ENCODE assay signal across 1 cellular context in the genomic region with DNA sequence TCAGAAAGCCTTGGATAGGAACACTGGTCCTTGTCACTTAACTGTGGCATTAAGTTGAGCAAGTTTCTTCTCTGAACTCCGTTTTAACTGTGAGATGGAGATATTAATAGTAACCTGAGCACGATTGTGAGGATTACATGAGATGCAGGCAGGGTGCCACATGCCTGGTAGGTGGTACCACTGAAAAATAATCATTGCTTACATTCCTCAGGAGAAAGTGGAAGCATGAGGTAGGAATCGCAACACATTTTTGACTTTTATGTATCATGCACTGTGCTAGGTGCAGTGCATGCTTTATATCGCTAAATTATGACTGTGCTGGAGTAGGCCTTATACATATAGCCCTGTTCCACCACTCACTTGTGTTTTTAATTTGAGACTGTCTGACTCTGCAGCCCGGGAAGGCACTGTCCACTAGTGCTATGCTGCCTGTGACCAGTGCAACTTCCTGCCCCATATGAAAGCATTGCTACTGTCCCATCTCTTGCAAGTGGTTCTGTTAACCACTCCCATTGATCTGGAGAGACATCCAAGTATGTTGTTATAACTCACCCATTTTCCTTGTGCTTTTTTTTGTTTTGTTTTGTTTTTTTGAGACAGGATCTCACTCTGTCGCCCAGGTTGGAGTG.
TF ChIP-seq lines count a peak whose summit lies in the region.

No MANE protein-coding gene starts in this region.

TF ChIP-seq in IMR-90, 13 proteins besides CTCF, POLR2A, EP300 and RAD21 (continued from another document):
- TF ChIP-seq ELK1 (IDR thresholded peaks at IDR 0.05; ENCODE audit: borderline replicate concordance, low read depth, low read length) (no peak), MAFK (IDR thresholded peaks at IDR 0.05; ENCODE audit: low read depth, low read length) (no peak), RFX5 (IDR thresholded peaks at IDR 0.05; ENCODE audit: low read depth, low read length) (no peak), NFE2L2 (IDR thresholded peaks at IDR 0.05; ENCODE audit: low read depth, low read length) (no peak), RCOR1 (IDR thresholded peaks at IDR 0.05; ENCODE audit: insufficient replicate concordance, low read length) (no peak), MXI1 (IDR thresholded peaks at IDR 0.05; ENCODE audit: borderline replicate concordance, low read depth, low read length) (no peak)
- TF ChIP-seq, protein P1, sequence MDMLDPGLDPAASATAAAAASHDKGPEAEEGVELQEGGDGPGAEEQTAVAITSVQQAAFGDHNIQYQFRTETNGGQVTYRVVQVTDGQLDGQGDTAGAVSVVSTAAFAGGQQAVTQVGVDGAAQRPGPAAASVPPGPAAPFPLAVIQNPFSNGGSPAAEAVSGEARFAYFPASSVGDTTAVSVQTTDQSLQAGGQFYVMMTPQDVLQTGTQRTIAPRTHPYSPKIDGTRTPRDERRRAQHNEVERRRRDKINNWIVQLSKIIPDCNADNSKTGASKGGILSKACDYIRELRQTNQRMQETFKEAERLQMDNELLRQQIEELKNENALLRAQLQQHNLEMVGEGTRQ (IDR thresholded peaks at IDR 0.05; ENCODE audit: low read depth, low read length), result no peak
TF ChIP-seq in IMR-90: peak in this region for 0.
